In the genomic region with DNA sequence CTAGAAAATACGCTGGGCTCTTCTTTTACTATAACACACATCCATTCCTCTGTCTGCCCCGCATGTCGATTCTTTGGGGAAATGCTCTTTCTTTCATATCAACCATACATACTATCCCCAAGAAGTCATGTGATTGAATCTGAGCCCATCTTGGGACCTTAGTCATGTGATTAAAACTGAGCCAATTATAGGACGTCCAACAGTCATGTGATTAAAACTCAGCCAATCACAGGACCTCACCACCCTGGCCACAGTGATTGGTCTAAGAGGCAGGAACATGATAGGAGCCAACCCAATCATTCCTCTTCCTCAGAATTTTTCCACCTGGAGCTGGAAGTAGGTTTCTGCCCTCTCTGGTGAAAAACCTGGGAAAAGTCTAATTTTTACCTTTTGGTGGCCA, we compare ENCODE assay signal across 24 cellular contexts.
"Had no signal": no experiment of that assay in that cellular context is flagged by ENCODE, and none has a peak within 500 bp of the region (broad histone marks: within the 10 kb centered on the region; RNA-seq: fewer than 3 reads in every experiment).

No MANE protein-coding gene starts in this region.

- H3K27ac ChIP-seq: breast epithelium, Peyer's patch, SJSA1 had no signal

- ATAC-seq: activated CD8-positive, alpha-beta memory T cell treated with anti-CD3 and anti-CD28 coated beads, Interleukin-2, amount 10 ng/mL, durations not matched to agents 7 days and 5 days; SK-N-SH treated with all-trans-retinoic acid at 6 μM for 48 hours; WTC11 had no signal

- DNase-seq: activated CD4-positive, alpha-beta T cell treated with anti-CD3 and anti-CD28 coated beads for 1 hour; activated CD4-positive, alpha-beta T cell treated with anti-CD3 and anti-CD28 coated beads, Interleukin-2, amount 10 ng/mL, durations not matched to agents 24 days and 14 days; activated CD4-positive, alpha-beta T cell treated with anti-CD3 and anti-CD28 coated beads, Interleukin-2, amount 50 U/mL, for 48 hours; activated CD8-positive, alpha-beta memory T cell treated with anti-CD3 and anti-CD28 coated beads, Interleukin-2, amount 10 ng/mL, durations not matched to agents 7 days and 5 days; activated effector memory CD4-positive, alpha-beta T cell treated with Interleukin-2 at 50 U/mL for 16 hours; activated naive CD4-positive, alpha-beta T cell; activated T-cell treated with anti-CD3 and anti-CD28 coated beads, Interleukin-2, amount 50 U/mL, for 24 hours; aorta; Kasumi-1; NCI-H1048; NCI-H146; NCI-H187 treated with DMSO at 0.1 percent for 48 hours; NCI-H2081 treated with DMSO at 0.1 percent for 48 hours; NCI-H226; NCI-H510A; NCI-H526 treated with DMSO at 0.1 percent for 48 hours; NK-92 treated with Interleukin-12 subunit alpha and Interleukin-12 subunit beta, amount 100 ng/mL, for 24 hours; Peyer's patch; SHP77; SW 1271 had no signal

- H3K36me3 ChIP-seq: breast epithelium, Peyer's patch, SJSA1 had no signal

- H3K4me1 ChIP-seq: breast epithelium, Peyer's patch, SJSA1 had no signal

- H3K4me3 ChIP-seq: breast epithelium, Peyer's patch, SJSA1 had no signal

- H3K27me3 ChIP-seq: Peyer's patch had no signal

- H3K9me3 ChIP-seq: breast epithelium, Peyer's patch, SJSA1 had no signal
